ENCODE assay signal across 25 cellular contexts in the genomic region with DNA sequence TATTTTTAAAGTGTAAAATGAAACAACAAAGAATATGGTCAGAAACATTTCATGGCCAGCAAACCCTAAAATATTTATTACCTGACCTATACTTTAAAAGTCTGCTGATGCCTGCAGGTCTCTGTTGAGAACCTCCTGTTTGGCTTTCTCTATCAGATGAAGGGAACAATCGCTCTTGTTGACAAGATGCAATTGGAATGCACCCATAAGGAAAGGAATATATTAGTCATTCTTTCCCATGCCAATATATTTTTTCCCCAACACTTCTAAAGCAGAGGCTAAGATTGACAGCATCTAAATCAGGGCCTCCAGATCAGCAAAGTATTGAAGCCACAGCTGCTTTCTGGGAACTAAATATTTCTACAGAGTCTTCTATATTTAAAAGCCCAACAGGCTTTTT.
DNase-seq lines count a peak whose midpoint lies in the region; ATAC-seq, FAIRE-seq and TF ChIP-seq lines count a peak whose summit lies in the region.
"Had no signal": no experiment of that assay in that cellular context is flagged by ENCODE, and none has a peak within 500 bp of the region (broad histone marks: within the 10 kb centered on the region; RNA-seq: fewer than 3 reads in every experiment).

No MANE protein-coding gene starts in this region.

- peak overlapping the region; percentile 76 for H3K27ac ChIP-seq in endothelial cell of umbilical vein (ENCODE audit: insufficient read depth, low read depth, low read length)
- H3K27ac ChIP-seq in mesodermal cell (ENCODE audit: low read depth, low read length, severe bottlenecking) = peak overlapping the region; percentile 67
- H3K27ac ChIP-seq: 22Rv1; BLaER1 treated with 17β-estradiol and CSF1 and Interleukin-3, amounts not matched to agents 10 nM and 100 nM; Peyer's patch; SK-N-MC had no signal

- BruUV-seq in endothelial cell of umbilical vein (replicated peaks; lab: Mats Ljungman, UMichigan) = no TSS peak

- POLR2A ChIA-PET in endothelial cell of umbilical vein (lab: Charles Lee) = no interaction called here

- no peaks in the 10 kb centered on the region for H3K36me3 ChIP-seq in endothelial cell of umbilical vein (ENCODE audit: control insufficient read depth in 2 of 2, extremely low read depth in 1 of 2, insufficient read depth in 2 of 2, low read length in 2 of 2)
- H3K36me3 ChIP-seq in mesodermal cell (ENCODE audit: control insufficient read depth, insufficient read depth, low read length) = no peaks in the 10 kb centered on the region
- no peaks in the 10 kb centered on the region for H3K36me3 ChIP-seq in MG63
- H3K36me3 ChIP-seq: BLaER1 treated with 17β-estradiol and CSF1 and Interleukin-3, amounts not matched to agents 10 nM and 100 nM; Peyer's patch had no signal

- H3K27me3 ChIP-seq in endothelial cell of umbilical vein (ENCODE audit: control insufficient read depth in 2 of 2, insufficient read depth in 2 of 2, low read length in 2 of 2) = no peaks in the 10 kb centered on the region
- H3K27me3 ChIP-seq in MG63 = no peaks in the 10 kb centered on the region
- H3K27me3 ChIP-seq: BLaER1 treated with 17β-estradiol and CSF1 and Interleukin-3, amounts not matched to agents 10 nM and 100 nM; Peyer's patch had no signal

- H3K79me2 ChIP-seq in endothelial cell of umbilical vein (ENCODE audit: control insufficient read depth, insufficient read depth, low read length) = no peaks in the 10 kb centered on the region

- dilution Hi-C loops in endothelial cell of umbilical vein (cut with MboI; ENCODE audit: extremely low pct_ligation_motif_present, low sequenced_read_pairs) = no loop called here

- in situ Hi-C loops in ACHN (cut with HindIII; ENCODE audit: low pct_ligation_motif_present, low pct_unique_long_range_greater_than_20kb, low sequenced_read_pairs) = no loop called here

- peak; percentile 1 for DNase-seq in SIG-M5 treated with dmso at 0.1 percent for 504 hours (lab: John Stamatoyannopoulos, UW; ENCODE audit: unreplicated experiment)
- DNase-seq in SIG-M5 (lab: John Stamatoyannopoulos, UW) = no peak
- peak; percentile 95 for DNase-seq in endothelial cell of umbilical vein (ENCODE audit: low read depth, low spot score)
- no peak for DNase-seq in MG63
- no peak for DNase-seq in EL
- no peak for DNase-seq in ACHN
- DNase-seq: Caco-2; CD4-positive, alpha-beta memory T cell; DND-41; GOT3; HCEC 1CT; KG1; NCI-H1694; NCI-H2081; NCI-H2171; NCI-H524 treated with DMSO at 0.1 percent for 48 hours; NCI-H82; Peyer's patch; Right ventricle myocardium superior had no signal

- H3K4me3 ChIP-seq in endothelial cell of umbilical vein (replicated peaks in 1 of 3; ENCODE audit: insufficient read depth in 1 of 3, low read depth in 1 of 3, low read length in 3 of 3) = no peak overlapping the region
- no peak overlapping the region for H3K4me3 ChIP-seq in mesodermal cell (ENCODE audit: extremely low read depth, insufficient read depth, low read length, poor library complexity, severe bottlenecking)
- H3K4me3 ChIP-seq in MG63 = no peak overlapping the region
- H3K4me3 ChIP-seq: BLaER1 treated with 17β-estradiol and CSF1 and Interleukin-3, amounts not matched to agents 10 nM and 100 nM; Peyer's patch; SK-N-MC had no signal

- no peaks in the 10 kb centered on the region for H3K9me1 ChIP-seq in endothelial cell of umbilical vein (replicated peaks; ENCODE audit: control insufficient read depth, extremely low read depth, insufficient read depth, low read length)

- ATAC-seq in GM18861 (IDR thresholded peaks at IDR 0.05; ENCODE audit: unreplicated experiment) = no peak

- H3K4me2 ChIP-seq in endothelial cell of umbilical vein (ENCODE audit: insufficient read depth, low read length) = peak overlapping the region; percentile 27
- H3K4me2 ChIP-seq: BLaER1 treated with 17β-estradiol and CSF1 and Interleukin-3, amounts not matched to agents 10 nM and 100 nM had no signal

- WGBS in mesodermal cell (ENCODE audit: insufficient coverage in 2 of 2), 2 experiments = no CpG with 5 or more reads among the region's 1 CpG

- H2AFZ ChIP-seq in endothelial cell of umbilical vein (ENCODE audit: low read depth, low read length) = no peak overlapping the region

- FAIRE-seq in endothelial cell of umbilical vein (lab: Jason Lieb, UNC) = peak; percentile 67
- FAIRE-seq: GM12891 had no signal

- H3K9me3 ChIP-seq in endothelial cell of umbilical vein (replicated peaks; ENCODE audit: control insufficient read depth, insufficient read depth, low read length) = no peaks in the 10 kb centered on the region
- no peaks in the 10 kb centered on the region for H3K9me3 ChIP-seq in mesodermal cell (ENCODE audit: control insufficient read depth, low read length)
- peaks cover 5% of the 10 kb centered on the region for H3K9me3 ChIP-seq in MG63
- H3K9me3 ChIP-seq: Caco-2, Peyer's patch had no signal

- no peak for TF ChIP-seq CTCF in endothelial cell of umbilical vein (IDR thresholded peaks at IDR 0.05; ENCODE audit: extremely low read depth in 1 of 2, insufficient read depth in 1 of 2, low read depth in 1 of 2, low read length in 2 of 2)

- intact Hi-C loops in endothelial cell of umbilical vein (cut with micrococcal nuclease) = loop anchor here (1.0 kb wide), 1 partner anchor 25 kb away; no protein-coding TSS in a partner anchor

- CTCF ChIA-PET in endothelial cell of umbilical vein (lab: Charles Lee) = interaction anchor here (1.0 kb wide), 1 partner anchor 16 kb away, joined by 3 read pairs; no protein-coding TSS in a partner anchor

- H3K4me1 ChIP-seq in endothelial cell of umbilical vein (ENCODE audit: control insufficient read depth, extremely low read depth, insufficient read depth, low read length) = peaks cover 17% of the 10 kb centered on the region
- no peaks in the 10 kb centered on the region for H3K4me1 ChIP-seq in mesodermal cell (ENCODE audit: control insufficient read depth, insufficient read depth, low read length, poor library complexity, severe bottlenecking)
- H3K4me1 ChIP-seq: BLaER1 treated with 17β-estradiol and CSF1 and Interleukin-3, amounts not matched to agents 10 nM and 100 nM; Caco-2; Peyer's patch had no signal

- H4K20me1 ChIP-seq in endothelial cell of umbilical vein (replicated peaks; ENCODE audit: control insufficient read depth, extremely low read depth, insufficient read depth, low read length) = no peaks in the 10 kb centered on the region
- H4K20me1 ChIP-seq: BLaER1 treated with 17β-estradiol and CSF1 and Interleukin-3, amounts not matched to agents 10 nM and 100 nM had no signal

- no peak for TF ChIP-seq POLR2A in endothelial cell of umbilical vein (IDR thresholded peaks at IDR 0.05; ENCODE audit: low read depth, low read length)

- H3K9ac ChIP-seq in endothelial cell of umbilical vein (replicated peaks; ENCODE audit: extremely low read depth, insufficient read depth, low read length) = no peak overlapping the region
- H3K9ac ChIP-seq: BLaER1 treated with 17β-estradiol and CSF1 and Interleukin-3, amounts not matched to agents 10 nM and 100 nM had no signal

TF ChIP-seq in endothelial cell of umbilical vein, 7 proteins besides CTCF, POLR2A, EP300 and RAD21:
- TF ChIP-seq EZH2 (IDR thresholded peaks at IDR 0.05; ENCODE audit: borderline replicate concordance, low read depth, low read length, severe bottlenecking) = no peak
- peak; percentile 52 for TF ChIP-seq POLR2AphosphoS5 (IDR thresholded peaks at IDR 0.05; ENCODE audit: insufficient read depth, low read depth, low read length)
- peak; percentile 83 for TF ChIP-seq FOS (IDR thresholded peaks at IDR 0.05; ENCODE audit: borderline replicate concordance, insufficient read depth, low read length)
- TF ChIP-seq JUN (IDR thresholded peaks at IDR 0.05; ENCODE audit: borderline replicate concordance, insufficient read depth, insufficient read length, low read depth) = peak; percentile 98
- no peak for TF ChIP-seq MAX (IDR thresholded peaks at IDR 0.05; ENCODE audit: insufficient read depth, insufficient read length)
- no peak for TF ChIP-seq MYC (IDR thresholded peaks at IDR 0.05; ENCODE audit: low read depth, low read length)
- peak; percentile 94 for TF ChIP-seq GATA2 (IDR thresholded peaks at IDR 0.05; ENCODE audit: insufficient read depth, insufficient read length, low read depth, low read length)

Comparison
In these comparisons a context has a peak if more than half of its experiments do, and no peak if none do; other contexts are left out.
1. DNase-seq: peak in SIG-M5 treated with dmso at 0.1 percent for 504 hours (single experiment) and endothelial cell of umbilical vein (single experiment); none in SIG-M5 (single experiment), MG63 (single experiment), EL (single experiment) and ACHN (single experiment).